26 cellular contexts compared by ENCODE assay signal in genomic region chr1:13432251-13432650, GRCh38. TPM values are rescaled to one million over a fixed set of nuclear protein-coding genes. Genes with fewer than 3 reads are reported as not detected.
A peak's percentile ranks its signal among the peaks of the same experiment; 100 is the strongest.
DNase-seq lines count a peak whose midpoint lies in the region; ATAC-seq and TF ChIP-seq lines count a peak whose summit lies in the region.
"Had no signal": no experiment of that assay in that cellular context is flagged by ENCODE, and none has a peak within 500 bp of the region (broad histone marks: within the 10 kb centered on the region; RNA-seq: fewer than 3 reads in every experiment).

No MANE protein-coding gene starts in this region.

- no peak overlapping the region for H3K9ac ChIP-seq in BLaER1 treated with 17β-estradiol and CSF1 and Interleukin-3, amounts not matched to agents 10 nM and 100 nM

- TF ChIP-seq CTCF in osteoblast (IDR thresholded peaks at IDR 0.05; ENCODE audit: extremely low read depth, low read depth, low read length): no peak

- H3K4me3 ChIP-seq in BLaER1 treated with 17β-estradiol and CSF1 and Interleukin-3, amounts not matched to agents 10 nM and 100 nM: no peak overlapping the region
- H3K4me3 ChIP-seq in osteoblast (ENCODE audit: insufficient read depth, low read length): no peak overlapping the region
- no peak overlapping the region for H3K4me3 ChIP-seq in right cardiac atrium (ENCODE audit: low read length)
- H3K4me3 ChIP-seq: GM12878 had no signal

- H3K9me3 ChIP-seq in BLaER1 treated with 17β-estradiol and CSF1 and Interleukin-3, amounts not matched to agents 10 nM and 100 nM (replicated peaks in 1 of 11): peaks cover 25 to 37% (median 29%) of the 10 kb centered on the region in 11 experiments
- H3K9me3 ChIP-seq in osteoblast (ENCODE audit: low read depth, low read length): no peaks in the 10 kb centered on the region
- no peaks in the 10 kb centered on the region for H3K9me3 ChIP-seq in right cardiac atrium (ENCODE audit: control insufficient read depth, low read length)
- H3K9me3 ChIP-seq: BE2C had no signal

- peaks cover 0 to 25% (median 20%) of the 10 kb centered on the region in 10 experiments; a peak in 12 of 20 replicates for H3K4me1 ChIP-seq in BLaER1 treated with 17β-estradiol and CSF1 and Interleukin-3, amounts not matched to agents 10 nM and 100 nM
- H3K4me1 ChIP-seq in osteoblast (ENCODE audit: insufficient read depth, low read length): no peaks in the 10 kb centered on the region
- H3K4me1 ChIP-seq in right cardiac atrium (ENCODE audit: control insufficient read depth, insufficient read depth, low read length): no peaks in the 10 kb centered on the region
- H3K4me1 ChIP-seq: BE2C had no signal

- no peaks in the 10 kb centered on the region for H3K27me3 ChIP-seq in BLaER1 treated with 17β-estradiol and CSF1 and Interleukin-3, amounts not matched to agents 10 nM and 100 nM
- H3K27me3 ChIP-seq in osteoblast (ENCODE audit: insufficient read depth, low read length) (no peaks in the 10 kb centered on the region), right cardiac atrium (ENCODE audit: control insufficient read depth, insufficient read depth) (no peaks in the 10 kb centered on the region)
- H3K27me3 ChIP-seq: BE2C had no signal

- no peaks in the 10 kb centered on the region for H4K20me1 ChIP-seq in BLaER1 treated with 17β-estradiol and CSF1 and Interleukin-3, amounts not matched to agents 10 nM and 100 nM
- no peaks in the 10 kb centered on the region for H4K20me1 ChIP-seq in osteoblast (ENCODE audit: insufficient read depth, low read length)

- DNase-seq in SW480 (ENCODE audit: low spot score) (peak; percentile 38), osteoblast (ENCODE audit: insufficient read length, low spot score, missing footprints) (peak; percentile 56), right cardiac atrium (no peak)
- DNase-seq: 8988T; ACHN; BE2C; C1 segment of cervical spinal cord; CD4-positive, alpha-beta memory T cell; CD4-positive, CD25-positive, alpha-beta regulatory T cell; CD8-positive, alpha-beta memory T cell; COR-L47; DMS 273 treated with DMSO at 0.1 percent for 48 hours; DMS153; DMS53; DMS79; DND-41; EL had no signal

- peak overlapping the region in 8 of 11 experiments; percentile 8 to 72 (median 55); a peak in 12 of 22 replicates for H3K4me2 ChIP-seq in BLaER1 treated with 17β-estradiol and CSF1 and Interleukin-3, amounts not matched to agents 10 nM and 100 nM
- H3K4me2 ChIP-seq in osteoblast (ENCODE audit: insufficient read depth, low read length): no peak overlapping the region

- H2AFZ ChIP-seq in osteoblast (ENCODE audit: low read length): no peak overlapping the region

- no peaks in the 10 kb centered on the region for H3K36me3 ChIP-seq in BLaER1 treated with 17β-estradiol and CSF1 and Interleukin-3, amounts not matched to agents 10 nM and 100 nM
- H3K36me3 ChIP-seq in osteoblast (ENCODE audit: insufficient read depth, low read length): no peaks in the 10 kb centered on the region
- H3K36me3 ChIP-seq: BE2C had no signal

- no peaks in the 10 kb centered on the region for H3K79me2 ChIP-seq in osteoblast (ENCODE audit: insufficient read depth, low read length)

- intact Hi-C loops in right cardiac atrium (cut with DNase I): no loop called here

- WGBS in right cardiac atrium: 50% methylated on average over 3 of the region's 3 CpGs

- H3K27ac ChIP-seq in BLaER1 treated with 17β-estradiol and CSF1 and Interleukin-3, amounts not matched to agents 10 nM and 100 nM: no peak overlapping the region
- H3K27ac ChIP-seq in osteoblast (ENCODE audit: low read depth, low read length) (no peak overlapping the region), right cardiac atrium (ENCODE audit: low read length) (no peak overlapping the region)

- ATAC-seq in GM19452 (IDR thresholded peaks at IDR 0.05; ENCODE audit: unreplicated experiment) (no peak), right cardiac atrium (no peak), GM21390 (IDR thresholded peaks at IDR 0.05; ENCODE audit: unreplicated experiment) (no peak), GM21619 (IDR thresholded peaks at IDR 0.05; ENCODE audit: unreplicated experiment) (no peak)
- ATAC-seq: GM12878 had no signal

RNA-seq across cellular contexts. Expression of gene PRAMEF20, which starts 22.0 kb away (rescaled TPM):
- total RNA-seq in osteoblast (not detected in 2 replicates), right cardiac atrium (not detected)
- not detected for polyA plus RNA-seq in right cardiac atrium
- total RNA-seq: A673; CD4-positive, alpha-beta memory T cell; CD4-positive, CD25-positive, alpha-beta regulatory T cell; CD8-positive, alpha-beta memory T cell; Daoy; GM12878 had no signal
- polyA plus RNA-seq: AG04450; CD14-positive monocyte; CD4-positive, alpha-beta memory T cell; CD4-positive, CD25-positive, alpha-beta regulatory T cell; CD8-positive, alpha-beta memory T cell; GM12878 had no signal

RNA-seq across cellular contexts. Expression of gene PRAMEF17, which starts 42.8 kb away (rescaled TPM):
- total RNA-seq in osteoblast (not detected in 2 replicates), right cardiac atrium (not detected)
- not detected for polyA plus RNA-seq in right cardiac atrium
- total RNA-seq: A673; CD4-positive, alpha-beta memory T cell; CD4-positive, CD25-positive, alpha-beta regulatory T cell; CD8-positive, alpha-beta memory T cell; Daoy; GM12878 had no signal
- polyA plus RNA-seq: AG04450; CD14-positive monocyte; CD4-positive, alpha-beta memory T cell; CD4-positive, CD25-positive, alpha-beta regulatory T cell; CD8-positive, alpha-beta memory T cell; GM12878 had no signal

Comparison
In these comparisons a context has a peak if more than half of its experiments do, and no peak if none do; other contexts are left out.
1. DNase-seq: peak in SW480 (single experiment) and osteoblast (single experiment); none in right cardiac atrium (0 of 3).